ENCODE assay signal across 7 cellular contexts in genomic region chr18:48316177-48316576, GRCh38.
"Had no signal": no experiment of that assay in that cellular context is flagged by ENCODE, and none has a peak within 500 bp of the region (broad histone marks: within the 10 kb centered on the region; RNA-seq: fewer than 3 reads in every experiment).

No MANE protein-coding gene starts in this region.

- DNase-seq: IMR-90, KBM-7, KG1 had no signal

- ATAC-seq: HepG2, K562 had no signal

- H3K4me1 Mint-ChIP-seq: IgD-negative memory B cell had no signal

- H3K27ac Mint-ChIP-seq: IgD-negative memory B cell had no signal

- H3K4me3 ChIP-seq: K562 had no signal

- H3K27ac ChIP-seq: HL-60 had no signal

- H3K4me3 Mint-ChIP-seq: IgD-negative memory B cell had no signal
